ENCODE assay signal across 8 cellular contexts in genomic region chr1:155856975-155857930, GRCh38. TPM values are rescaled to one million over a fixed set of nuclear protein-coding genes. Genes with fewer than 3 reads are reported as not detected.
A peak's percentile ranks its signal among the peaks of the same experiment; 100 is the strongest.
DNase-seq lines count a peak whose midpoint lies in the region; ATAC-seq and TF ChIP-seq lines count a peak whose summit lies in the region.

GON4L (minus strand) TSS chr1:155857214; CDS start chr1:155853780, 3,434 bp downstream.

- peaks cover 6% of the 10 kb centered on the region for H3K79me1 ChIP-seq in mesendoderm (ENCODE audit: low read length)

- H3K56ac ChIP-seq in mesendoderm (ENCODE audit: low read length) = peak within 1 kb of the TSS; percentile 97

- H3K27ac ChIP-seq in OCI-LY3 (ENCODE audit: low read length) = peak within 1 kb of the TSS; percentile 84
- H3K27ac ChIP-seq in mesendoderm (ENCODE audit: low read depth, low read length) = no peak within 1 kb of the TSS

- H3K9me3 ChIP-seq in OCI-LY3 (ENCODE audit: insufficient read depth, low read length) = no peaks in the 10 kb centered on the region

- no peaks in the 10 kb centered on the region for H3K27me3 ChIP-seq in OCI-LY3 (ENCODE audit: low read depth, low read length)
- no peaks in the 10 kb centered on the region for H3K27me3 ChIP-seq in mesendoderm (ENCODE audit: insufficient read depth, low read length, poor library complexity)

- H2AK5ac ChIP-seq in mesendoderm (ENCODE audit: low read length) = no peak within 1 kb of the TSS

- peak within 1 kb of the TSS; percentile 38 for H3K4ac ChIP-seq in mesendoderm (ENCODE audit: low read depth, low read length)

- peak within 1 kb of the TSS; percentile 92 for H3K4me2 ChIP-seq in OCI-LY3 (ENCODE audit: low read length)
- H3K4me2 ChIP-seq in mesendoderm (ENCODE audit: low read length) = peak within 1 kb of the TSS; percentile 19

- no peak within 1 kb of the TSS for H2BK15ac ChIP-seq in mesendoderm (replicated peaks; ENCODE audit: low read depth)

- WGBS in mesendoderm (ENCODE audit: extremely low coverage, insufficient coverage, low lambda C conversion rate) = no CpG with 5 or more reads among the region's 46 CpGs

- no peak for TF ChIP-seq CTCF in OCI-LY3 (IDR thresholded peaks at IDR 0.05; ENCODE audit: low read depth, low read length)

- H2BK5ac ChIP-seq in mesendoderm (ENCODE audit: low read length) = no peak within 1 kb of the TSS

- in situ Hi-C loops in endometrial microvascular endothelial cells (cut with HindIII; ENCODE audit: inconsistent ontology term, low pct_unique_long_range_greater_than_20kb, low sequenced_read_pairs) = no loop called here

- no peak within 1 kb of the TSS for H4K8ac ChIP-seq in mesendoderm (ENCODE audit: low read depth, low read length)

- H2AFZ ChIP-seq in OCI-LY3 (ENCODE audit: low read depth, low read length) = peak within 1 kb of the TSS; percentile 87

- peak; percentile 74 for DNase-seq in CMK (ENCODE audit: low read depth)
- DNase-seq in HuH-7.5 (ENCODE audit: low spot score) = peak; percentile 91
- DNase-seq in activated CD8-positive, alpha-beta memory T cell treated with anti-CD3 and anti-CD28 coated beads, Interleukin-2, amount 50 U/mL, for 4 hours = peak; percentile 86
- DNase-seq in mesendoderm = peak; percentile 94
- DNase-seq in stimulated activated CD8-positive, alpha-beta memory T cell treated with anti-CD3 and anti-CD28 coated beads, Interleukin-15, amount 100 ng/mL, for 1 hour (ENCODE audit: low read depth) = peak; percentile 69

- H2BK120ac ChIP-seq in mesendoderm (ENCODE audit: low read depth, low read length) = no peak within 1 kb of the TSS

- peaks cover 23% of the 10 kb centered on the region for H3K36me3 ChIP-seq in OCI-LY3 (replicated peaks; ENCODE audit: low read depth, low read length)
- H3K36me3 ChIP-seq in mesendoderm (ENCODE audit: control insufficient read depth, insufficient read depth, low read length) = peaks cover 6% of the 10 kb centered on the region

- no peak within 1 kb of the TSS for H3K23ac ChIP-seq in mesendoderm (ENCODE audit: low read length)

- H3K4me3 ChIP-seq in OCI-LY3 (ENCODE audit: low read length) = peak within 1 kb of the TSS; percentile 83
- H3K4me3 ChIP-seq in mesendoderm (ENCODE audit: low read length) = peak within 1 kb of the TSS; percentile 84

- H3K79me2 ChIP-seq in OCI-LY3 (ENCODE audit: low read length) (peaks cover 40% of the 10 kb centered on the region), mesendoderm (ENCODE audit: control insufficient read depth, insufficient read depth, low read length) (peaks cover 10% of the 10 kb centered on the region)

- no peaks in the 10 kb centered on the region for H4K20me1 ChIP-seq in OCI-LY3 (ENCODE audit: insufficient read depth, low read length)

- peak within 1 kb of the TSS; percentile 15 for H3K18ac ChIP-seq in mesendoderm (ENCODE audit: low read length)

- H3K9ac ChIP-seq in OCI-LY3 (ENCODE audit: low read length) (peak within 1 kb of the TSS; percentile 88), mesendoderm (ENCODE audit: low read length) (peak within 1 kb of the TSS; percentile 78)

- ATAC-seq in GM21381 (IDR thresholded peaks at IDR 0.05; ENCODE audit: unreplicated experiment) = peak; percentile 48

- H4K5ac ChIP-seq in mesendoderm (ENCODE audit: low read length) = no peak within 1 kb of the TSS

- H3K4me1 ChIP-seq in OCI-LY3 (ENCODE audit: low read length) (peaks cover 31% of the 10 kb centered on the region), mesendoderm (ENCODE audit: control insufficient read depth, low read depth, low read length) (no peaks in the 10 kb centered on the region)

RNA-seq across cellular contexts. Expression of gene GON4L, which starts in this region (rescaled TPM):
- 19.0 TPM for total RNA-seq in endometrial microvascular endothelial cells (ENCODE audit: inconsistent ontology term)
- 19.1 TPM for polyA plus RNA-seq in mesendoderm (2013, experiment 1 of 2)
- polyA plus RNA-seq in mesendoderm (2013, experiment 2 of 2) = 19.1 TPM
